8 cellular contexts compared by ENCODE assay signal in the genomic region with DNA sequence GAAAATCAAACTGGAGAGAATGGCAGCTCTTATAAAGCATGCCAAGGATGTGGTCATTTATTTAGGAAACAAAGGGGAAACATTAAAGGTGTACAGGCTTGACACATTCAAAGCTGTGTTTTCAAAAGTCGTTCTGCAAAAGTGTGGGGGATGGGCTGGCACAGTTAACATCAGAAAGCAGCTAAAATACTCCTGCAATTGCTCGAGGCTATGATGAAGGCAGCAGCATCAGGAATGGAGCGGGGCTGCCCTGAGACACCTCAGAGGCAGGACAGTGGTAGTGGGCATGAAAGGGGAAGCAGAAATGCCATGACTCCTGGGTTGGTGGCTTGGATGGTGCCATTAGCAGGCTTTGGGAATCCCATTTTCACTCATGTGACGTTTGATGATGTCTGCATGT. TPM values are rescaled to one million over a fixed set of nuclear protein-coding genes. Genes with fewer than 3 reads are reported as not detected.
DNase-seq lines count a peak whose midpoint lies in the region; ATAC-seq, FAIRE-seq and TF ChIP-seq lines count a peak whose summit lies in the region.

No MANE protein-coding gene starts in this region.

- peak overlapping the region; percentile 59 to 70 for H3K9ac ChIP-seq in kidney (ENCODE audit: low read length in 2 of 2)

- intact Hi-C loops in activated naive CD4-positive, alpha-beta T cell treated with anti-CD3 and anti-CD28 coated beads for 36 hours (cut with micrococcal nuclease) = no loop called here
- intact Hi-C loops in kidney (cut with DNase I) (no loop called here), thyroid gland (cut with DNase I) (no loop called here)

- TF ChIP-seq CTCF in kidney (IDR thresholded peaks at IDR 0.05; ENCODE audit: borderline replicate concordance, extremely low read depth, insufficient read depth) (no peak), thyroid gland (IDR thresholded peaks at IDR 0.05) (no peak)

- WGBS in thyroid gland, 2 donors = 8 to 10% methylated on average over 4 of the region's 4 CpGs

- no peaks in the 10 kb centered on the region for H3K9me3 Mint-ChIP-seq in activated naive CD4-positive, alpha-beta T cell treated with anti-CD3 and anti-CD28 coated beads for 36 hours
- H3K9me3 Mint-ChIP-seq in activated CD4-positive, alpha-beta memory T cell treated with anti-CD3 and anti-CD28 coated beads, Interleukin-2, amount 10 ng/mL, durations not matched to agents 7 days and 5 days = no peaks in the 10 kb centered on the region

- no peaks in the 10 kb centered on the region for H3K27me3 ChIP-seq in thyroid gland

- no peak for ATAC-seq in HG02884 (IDR thresholded peaks at IDR 0.05; ENCODE audit: unreplicated experiment)

- H3K36me3 Mint-ChIP-seq in activated naive CD4-positive, alpha-beta T cell treated with anti-CD3 and anti-CD28 coated beads for 36 hours (ENCODE audit: low read depth) = peaks cover 36% of the 10 kb centered on the region
- peaks cover 59% of the 10 kb centered on the region for H3K36me3 Mint-ChIP-seq in activated CD4-positive, alpha-beta memory T cell treated with anti-CD3 and anti-CD28 coated beads, Interleukin-2, amount 10 ng/mL, durations not matched to agents 7 days and 5 days (ENCODE audit: low read depth)

- peaks cover 17 to 18% of the 10 kb centered on the region in 2 donors for H3K4me1 ChIP-seq in kidney (ENCODE audit: control insufficient read depth in 1 of 2, insufficient read depth in 1 of 2, low read depth in 1 of 2, low read length in 2 of 2)
- peaks cover 22% of the 10 kb centered on the region in 2 donors for H3K4me1 ChIP-seq in thyroid gland

- CTCF ChIA-PET in activated naive CD4-positive, alpha-beta T cell treated with anti-CD3 and anti-CD28 coated beads for 36 hours (lab: Charles Lee) = interaction anchor here (0.5 to 1.4 kb wide), 2 partner anchors 16 to 55 kb away, joined by 3 to 5 read pairs; no protein-coding TSS in a partner anchor
- CTCF ChIA-PET in activated CD4-positive, alpha-beta memory T cell treated with anti-CD3 and anti-CD28 coated beads, Interleukin-2, amount 10 ng/mL, durations not matched to agents 7 days and 5 days (lab: Charles Lee) = interaction anchor here (1.5 to 4.2 kb wide), 3 partner anchors 15 to 47 kb away, joined by 3 to 35 read pairs (median 6); no protein-coding TSS in a partner anchor

- H3K27ac ChIP-seq in kidney (ENCODE audit: low read depth in 2 of 2, low read length in 2 of 2) = no peak overlapping the region
- H3K27ac ChIP-seq in thyroid gland = no peak overlapping the region

- H3K4me1 Mint-ChIP-seq in activated naive CD4-positive, alpha-beta T cell treated with anti-CD3 and anti-CD28 coated beads for 36 hours (ENCODE audit: low read depth) = peaks cover 60% of the 10 kb centered on the region
- peaks cover 72% of the 10 kb centered on the region for H3K4me1 Mint-ChIP-seq in activated CD4-positive, alpha-beta memory T cell treated with anti-CD3 and anti-CD28 coated beads, Interleukin-2, amount 10 ng/mL, durations not matched to agents 7 days and 5 days

- POLR2A ChIA-PET in activated CD4-positive, alpha-beta memory T cell treated with anti-CD3 and anti-CD28 coated beads, Interleukin-2, amount 10 ng/mL, durations not matched to agents 7 days and 5 days (lab: Charles Lee) = interaction anchor here (0.8 to 6.1 kb wide), 6 partner anchors 11 to 53 kb away, joined by 3 to 116 read pairs (median 32); a partner anchor contains a TSS

- peaks cover 7% of the 10 kb centered on the region in 2 donors for H3K36me3 ChIP-seq in kidney (ENCODE audit: control insufficient read depth in 1 of 2, insufficient read depth in 2 of 2, low read length in 2 of 2)
- H3K36me3 ChIP-seq in thyroid gland = peaks cover 0 to 9% of the 10 kb centered on the region in 2 donors

- DNase-seq in activated naive CD4-positive, alpha-beta T cell treated with anti-CD3 and anti-CD28 coated beads for 36 hours = peak; percentile 37
- DNase-seq in activated naive CD4-positive, alpha-beta T cell (lab: John Stamatoyannopoulos, UW) = no peak
- DNase-seq in activated CD4-positive, alpha-beta memory T cell treated with anti-CD3 and anti-CD28 coated beads, Interleukin-2, amount 10 ng/mL, durations not matched to agents 7 days and 5 days = peak; percentile 30
- DNase-seq in kidney (no peak), thyroid gland (no peak)
- DNase-seq in effector CD8-positive, alpha-beta T cell (lab: John Stamatoyannopoulos, UW) = no peak
- no peak for DNase-seq in effector CD4-positive, alpha-beta T cell

- peak overlapping the region; percentile 95 for H3K4me3 Mint-ChIP-seq in activated naive CD4-positive, alpha-beta T cell treated with anti-CD3 and anti-CD28 coated beads for 36 hours
- H3K4me3 Mint-ChIP-seq in activated CD4-positive, alpha-beta memory T cell treated with anti-CD3 and anti-CD28 coated beads, Interleukin-2, amount 10 ng/mL, durations not matched to agents 7 days and 5 days = peak overlapping the region; percentile 95

- no peak for FAIRE-seq in kidney (lab: Jason Lieb, UNC)

- H3K4me3 ChIP-seq in kidney (ENCODE audit: low read length in 2 of 2) (peak overlapping the region; percentile 97 to 100), thyroid gland (replicated peaks in 1 of 3) (peak overlapping the region in 2 of 3 donors; percentile 42 to 72)

- peak overlapping the region; percentile 94 for H3K27ac Mint-ChIP-seq in activated naive CD4-positive, alpha-beta T cell treated with anti-CD3 and anti-CD28 coated beads for 36 hours
- peak overlapping the region; percentile 85 for H3K27ac Mint-ChIP-seq in activated CD4-positive, alpha-beta memory T cell treated with anti-CD3 and anti-CD28 coated beads, Interleukin-2, amount 10 ng/mL, durations not matched to agents 7 days and 5 days

- no peaks in the 10 kb centered on the region for H3K27me3 Mint-ChIP-seq in activated naive CD4-positive, alpha-beta T cell treated with anti-CD3 and anti-CD28 coated beads for 36 hours (ENCODE audit: low read depth)
- no peaks in the 10 kb centered on the region for H3K27me3 Mint-ChIP-seq in activated CD4-positive, alpha-beta memory T cell treated with anti-CD3 and anti-CD28 coated beads, Interleukin-2, amount 10 ng/mL, durations not matched to agents 7 days and 5 days

- H3K9me3 ChIP-seq in kidney (ENCODE audit: control insufficient read depth in 1 of 2, low read length in 2 of 2) = no peaks in the 10 kb centered on the region
- no peaks in the 10 kb centered on the region for H3K9me3 ChIP-seq in thyroid gland

- no peak for TF ChIP-seq POLR2A in thyroid gland (IDR thresholded peaks at IDR 0.05)

RNA-seq across cellular contexts. Expression of a gene that starts 0.7 kb away (rescaled TPM):
- total RNA-seq in activated naive CD4-positive, alpha-beta T cell treated with anti-CD3 and anti-CD28 coated beads for 36 hours = 100 to 1,000 TPM; 126 TPM
- total RNA-seq in activated CD4-positive, alpha-beta memory T cell treated with anti-CD3 and anti-CD28 coated beads, Interleukin-2, amount 10 ng/mL, durations not matched to agents 7 days and 5 days = 10 to 100 TPM; 94.4 to 97.2 TPM
- total RNA-seq in kidney (21.3 TPM), thyroid gland (10 to 100 TPM; 17.5 to 31.4 (median 21.9) TPM)
- 3.7 TPM for polyA plus RNA-seq in kidney (ENCODE audit: insufficient read depth, low read depth, low replicate concordance)

RNA-seq across cellular contexts. Expression of a gene that starts 1.4 kb away (rescaled TPM):
- 10 to 100 TPM; 39.8 to 42.3 TPM for total RNA-seq in activated naive CD4-positive, alpha-beta T cell treated with anti-CD3 and anti-CD28 coated beads for 36 hours
- 10 to 100 TPM; 60.4 to 63.9 TPM for total RNA-seq in activated CD4-positive, alpha-beta memory T cell treated with anti-CD3 and anti-CD28 coated beads, Interleukin-2, amount 10 ng/mL, durations not matched to agents 7 days and 5 days
- 34.6 TPM for total RNA-seq in kidney
- 20.5 TPM for polyA plus RNA-seq in kidney (ENCODE audit: insufficient read depth, low read depth, low replicate concordance)
- total RNA-seq in thyroid gland = 10 to 100 TPM; 40.8 to 51.3 (median 44.4) TPM

RNA-seq across cellular contexts. Expression of a gene that starts 30.1 kb away (rescaled TPM):
- total RNA-seq in activated naive CD4-positive, alpha-beta T cell treated with anti-CD3 and anti-CD28 coated beads for 36 hours = 10 to 100 TPM; 85.6 to 92.6 TPM
- 10 to 100 TPM; 61.5 to 67.0 TPM for total RNA-seq in activated CD4-positive, alpha-beta memory T cell treated with anti-CD3 and anti-CD28 coated beads, Interleukin-2, amount 10 ng/mL, durations not matched to agents 7 days and 5 days
- total RNA-seq in kidney (32.2 TPM), thyroid gland (10 to 100 TPM; 42.4 to 77.9 (median 63.8) TPM)
- 74.0 TPM for polyA plus RNA-seq in kidney (ENCODE audit: insufficient read depth, low read depth, low replicate concordance)

RNA-seq across cellular contexts. Expression of a gene that starts 30.3 kb away (rescaled TPM):
- total RNA-seq in activated naive CD4-positive, alpha-beta T cell treated with anti-CD3 and anti-CD28 coated beads for 36 hours = 10 to 100 TPM; 14.8 to 17.6 TPM
- total RNA-seq in activated CD4-positive, alpha-beta memory T cell treated with anti-CD3 and anti-CD28 coated beads, Interleukin-2, amount 10 ng/mL, durations not matched to agents 7 days and 5 days = 10 to 100 TPM; 21.8 to 23.3 TPM
- total RNA-seq in kidney = 28.1 TPM
- polyA plus RNA-seq in kidney (ENCODE audit: insufficient read depth, low read depth, low replicate concordance) = 42.1 TPM
- total RNA-seq in thyroid gland = 100 to 1,000 TPM in 1 of 4 donors, 10 to 100 TPM in 3; 57.2 to 130 (median 73.2) TPM

RNA-seq across cellular contexts. Expression of a gene that starts 53.1 kb away (rescaled TPM):
- total RNA-seq in activated naive CD4-positive, alpha-beta T cell treated with anti-CD3 and anti-CD28 coated beads for 36 hours = 10 to 100 TPM; 11.8 to 13.2 TPM
- total RNA-seq in activated CD4-positive, alpha-beta memory T cell treated with anti-CD3 and anti-CD28 coated beads, Interleukin-2, amount 10 ng/mL, durations not matched to agents 7 days and 5 days = 1 to 10 TPM; 6.9 TPM
- total RNA-seq in kidney (0.06 TPM), thyroid gland (1 to 10 TPM in 2 of 4 donors, under 1 TPM in 2; 0.63 to 2.0 (median 0.94) TPM)
- 0.17 TPM for polyA plus RNA-seq in kidney (ENCODE audit: insufficient read depth, low read depth, low replicate concordance)

Comparison
In these comparisons a context has a peak if more than half of its experiments do, and no peak if none do; other contexts are left out.
1. DNase-seq: peak in activated naive CD4-positive, alpha-beta T cell treated with anti-CD3 and anti-CD28 coated beads for 36 hours (single experiment) and activated CD4-positive, alpha-beta memory T cell treated with anti-CD3 and anti-CD28 coated beads, Interleukin-2, amount 10 ng/mL, durations not matched to agents 7 days and 5 days (single experiment); none in activated naive CD4-positive, alpha-beta T cell (0 of 4), kidney (single experiment), thyroid gland (0 of 2), effector CD8-positive, alpha-beta T cell (single experiment) and effector CD4-positive, alpha-beta T cell (single experiment).